8 cellular contexts compared by ENCODE assay signal in genomic region chr3:143849854-143850549, GRCh38. TPM values are rescaled to one million over a fixed set of nuclear protein-coding genes. Genes with fewer than 3 reads are reported as not detected.
A peak's percentile ranks its signal among the peaks of the same experiment; 100 is the strongest.
DNase-seq lines count a peak whose midpoint lies in the region; ATAC-seq and TF ChIP-seq lines count a peak whose summit lies in the region.

No MANE protein-coding gene starts in this region.

- peak; percentile 39 for ATAC-seq in GM19455 (IDR thresholded peaks at IDR 0.05; ENCODE audit: unreplicated experiment)

- peaks cover 19% of the 10 kb centered on the region for H3K4me1 ChIP-seq in fibroblast of lung (ENCODE audit: control insufficient read depth, extremely low read depth, insufficient read depth, low read length)

- H2AFZ ChIP-seq in fibroblast of lung (ENCODE audit: low read length), result no peak overlapping the region

- H3K9ac ChIP-seq in fibroblast of lung (ENCODE audit: insufficient read depth, low read length), result no peak overlapping the region

- no peak overlapping the region for H3K27ac ChIP-seq in fibroblast of lung (ENCODE audit: insufficient read depth, low read length)
- H3K27ac ChIP-seq in substantia nigra (ENCODE audit: low read depth, low read length, poor library complexity, severe bottlenecking), result no peak overlapping the region

- H3K4me2 ChIP-seq in fibroblast of lung (ENCODE audit: extremely low read depth, insufficient read depth, low read length), result peak overlapping the region; percentile 83

- peak; percentile 72 for DNase-seq in AG08395 (ENCODE audit: low spot score)
- peak; percentile 64 for DNase-seq in HT1080 (ENCODE audit: low read depth)
- DNase-seq in fibroblast of lung (ENCODE audit: low read depth in 2 of 2), result peak; percentile 83 to 97
- DNase-seq in NK-92 (lab: John Stamatoyannopoulos, UW; ENCODE audit: unreplicated experiment), result no peak
- DNase-seq in substantia nigra (lab: John Stamatoyannopoulos, UW), result no peak
- DNase-seq in stimulated activated naive CD4-positive, alpha-beta T cell treated with Interleukin-2 at 50 U/mL for 16 hours (lab: John Stamatoyannopoulos, UW), result no peak
- DNase-seq in SHP77 treated with DMSO at 0.1 percent for 48 hours (lab: John Stamatoyannopoulos, UW), result no peak

- H3K9me3 ChIP-seq in fibroblast of lung (ENCODE audit: control insufficient read depth, insufficient read depth, low read depth, low read length), result no peaks in the 10 kb centered on the region

- no peaks in the 10 kb centered on the region for H4K20me1 ChIP-seq in fibroblast of lung (ENCODE audit: control insufficient read depth, extremely low read depth, insufficient read depth, low read length)

- H3K27me3 ChIP-seq in fibroblast of lung (ENCODE audit: control insufficient read depth, insufficient read depth, low read length), result no peaks in the 10 kb centered on the region

- peaks cover 3% of the 10 kb centered on the region for H3K79me2 ChIP-seq in fibroblast of lung (ENCODE audit: control insufficient read depth, insufficient read depth, low read length)

- H3K36me3 ChIP-seq in fibroblast of lung (ENCODE audit: control insufficient read depth, insufficient read depth, low read length), result no peaks in the 10 kb centered on the region

- H3K4me3 ChIP-seq in fibroblast of lung (replicated peaks in 1 of 4; ENCODE audit: control extremely low read depth in 1 of 4, insufficient read depth in 1 of 4, low read depth in 3 of 4, low read length in 4 of 4), result peak overlapping the region in 3 of 4 experiments; percentile 20 to 32 (median 22)

- TF ChIP-seq CTCF in fibroblast of lung (conservative IDR thresholded peaks at IDR 0.05 in 1 of 2, IDR thresholded peaks at IDR 0.05 in 1 of 2; ENCODE audit: low read depth in 1 of 2, low read length in 2 of 2), result no peak

RNA-seq across cellular contexts. Expression of gene SLC9A9, which starts 1.7 kb away (rescaled TPM):
- 1.5 and 2.8 TPM in 2 replicates for total RNA-seq in HT1080 (2014; rRNA removed; shearing (Covaris generic))
- 1.8 and 1.9 TPM in 2 replicates for polyA plus RNA-seq in HT1080 (2015; cell fraction: cytosol; rRNA removed)
- polyA plus RNA-seq in HT1080 (2015; cell fraction: nucleus; rRNA removed), result 1.7 and 3.0 TPM in 2 replicates
- total RNA-seq in fibroblast of lung, result 33.9 and 74.0 TPM in 2 replicates
- polyA plus RNA-seq in fibroblast of lung, result 14.3 and 17.1 TPM in 2 replicates
- 11.4 and 12.8 TPM in 2 replicates for polyA plus RNA-seq in fibroblast of lung (2012)
- polyA minus RNA-seq in fibroblast of lung (ENCODE audit: low replicate concordance), result 16.8 and 28.5 TPM in 2 replicates

Comparison
In these comparisons a context has a peak if more than half of its experiments do, and no peak if none do; other contexts are left out.
1. DNase-seq: peak in AG08395 (single experiment), HT1080 (single experiment) and fibroblast of lung (2 of 2); none in NK-92 (single experiment), substantia nigra (0 of 49), stimulated activated naive CD4-positive, alpha-beta T cell treated with Interleukin-2 at 50 U/mL for 16 hours (single experiment) and SHP77 treated with DMSO at 0.1 percent for 48 hours (single experiment).